In genomic region chr16:28155293-28155692, GRCh38 we compare ENCODE assay signal across 18 cellular contexts. TPM values are rescaled to one million over a fixed set of nuclear protein-coding genes. Genes with fewer than 3 reads are reported as not detected.
DNase-seq lines count a peak whose midpoint lies in the region; ATAC-seq and TF ChIP-seq lines count a peak whose summit lies in the region.
"Had no signal": no experiment of that assay in that cellular context is flagged by ENCODE, and none has a peak within 500 bp of the region (broad histone marks: within the 10 kb centered on the region; RNA-seq: fewer than 3 reads in every experiment).

No MANE protein-coding gene starts in this region.

- peaks cover 16 to 42% of the 10 kb centered on the region in 2 donors for H3K36me3 Mint-ChIP-seq in activated T-cell treated with anti-CD3 and anti-CD28 coated beads, Interleukin-2, amount 50 U/mL, for 72 hours (ENCODE audit: insufficient read depth in 2 of 2)
- H3K36me3 Mint-ChIP-seq in T-cell: peaks cover 64% of the 10 kb centered on the region

- H3K36me3 ChIP-seq in neutrophil: peaks cover 82% of the 10 kb centered on the region

- H3K27me3 Mint-ChIP-seq in activated T-cell treated with anti-CD3 and anti-CD28 coated beads, Interleukin-2, amount 50 U/mL, for 72 hours (ENCODE audit: low read depth): no peaks in the 10 kb centered on the region
- no peaks in the 10 kb centered on the region for H3K27me3 Mint-ChIP-seq in T-cell
- H3K27me3 Mint-ChIP-seq: naive B cell, progenitor cell of endocrine pancreas had no signal

- CTCF ChIA-PET in T-cell (lab: Charles Lee): interaction anchor here in 1 of 2 donors (1.0 to 1.4 kb wide), 5 partner anchors 13 to 63 kb away, joined by 3 to 6 read pairs (median 3); no protein-coding TSS in a partner anchor

- H3K9me3 ChIP-seq in neutrophil: no peaks in the 10 kb centered on the region
- H3K9me3 ChIP-seq: esophagus squamous epithelium, SJCRH30, thyroid gland had no signal

- H3K27me3 ChIP-seq in neutrophil: no peaks in the 10 kb centered on the region
- H3K27me3 ChIP-seq: esophagus squamous epithelium, SJCRH30, thyroid gland had no signal

- no peak overlapping the region for H3K4me3 ChIP-seq in neutrophil (ENCODE audit: low read depth in 1 of 2, low read length in 1 of 2)
- H3K4me3 ChIP-seq: esophagus squamous epithelium, lung, SJCRH30, thyroid gland had no signal

- H3K27ac ChIP-seq in neutrophil: peak overlapping the region; percentile 100
- H3K27ac ChIP-seq: esophagus squamous epithelium, SJCRH30, thyroid gland had no signal

- H3K4me1 Mint-ChIP-seq in activated T-cell treated with anti-CD3 and anti-CD28 coated beads, Interleukin-2, amount 50 U/mL, for 72 hours (ENCODE audit: low read depth): peaks cover 61% of the 10 kb centered on the region
- peaks cover 55 to 69% (median 68%) of the 10 kb centered on the region in 3 donors for H3K4me1 Mint-ChIP-seq in T-cell

- no peaks in the 10 kb centered on the region for H3K9me3 Mint-ChIP-seq in activated T-cell treated with anti-CD3 and anti-CD28 coated beads, Interleukin-2, amount 50 U/mL, for 72 hours
- H3K9me3 Mint-ChIP-seq in T-cell: no peaks in the 10 kb centered on the region
- H3K9me3 Mint-ChIP-seq: naive B cell had no signal

- peak overlapping the region; percentile 47 for H3K27ac Mint-ChIP-seq in activated T-cell treated with anti-CD3 and anti-CD28 coated beads, Interleukin-2, amount 50 U/mL, for 72 hours
- peak overlapping the region; percentile 56 to 69 for H3K27ac Mint-ChIP-seq in T-cell
- H3K27ac Mint-ChIP-seq: progenitor cell of endocrine pancreas had no signal

- H3K4me3 Mint-ChIP-seq in activated T-cell treated with anti-CD3 and anti-CD28 coated beads, Interleukin-2, amount 50 U/mL, for 72 hours: no peak overlapping the region
- H3K4me3 Mint-ChIP-seq in T-cell: no peak overlapping the region

- no peak for TF ChIP-seq CTCF in neutrophil (IDR thresholded peaks at IDR 0.05)

- DNase-seq in activated T-cell treated with anti-CD3 and anti-CD28 coated beads, Interleukin-2, amount 50 U/mL, for 72 hours: no peak
- DNase-seq in activated T-cell treated with anti-CD3 and anti-CD28 coated beads, Interleukin-2, amount 50 U/mL, for 1 hour: no peak
- DNase-seq in NCI-H146 (lab: John Stamatoyannopoulos, UW) (peak; percentile 28), T-cell (no peak)
- DNase-seq: AML-193, amniotic stem cell, caudate nucleus, esophagus squamous epithelium, naive B cell, OCI-M1, SJCRH30, small intestine, thyroid gland had no signal

- POLR2A ChIA-PET in T-cell (lab: Charles Lee): interaction anchor here in 1 of 2 donors (0.6 kb wide), 2 partner anchors 15 to 27 kb away, joined by 3 to 5 read pairs; no protein-coding TSS in a partner anchor

- peak in 1 of 2 donors; percentile 17 for ATAC-seq in activated T-cell treated with anti-CD3 and anti-CD28 coated beads, Interleukin-2, amount 50 U/mL, for 72 hours (replicated peaks in 1 of 2)
- ATAC-seq in T-cell (replicated peaks in 1 of 4): no peak
- no peak for ATAC-seq in HG02571 (IDR thresholded peaks at IDR 0.05; ENCODE audit: unreplicated experiment)
- no peak for ATAC-seq in GM18520 (IDR thresholded peaks at IDR 0.05; ENCODE audit: unreplicated experiment)

- peaks cover 73 to 96% of the 10 kb centered on the region in 2 experiments for H3K4me1 ChIP-seq in neutrophil (ENCODE audit: control insufficient read depth in 1 of 2, insufficient read depth in 1 of 2, low read depth in 1 of 2, low read length in 1 of 2)
- H3K4me1 ChIP-seq: SJCRH30 had no signal

RNA-seq across cellular contexts. Expression of gene XPO6, which starts 56.5 kb away (rescaled TPM):
- total RNA-seq in activated T-cell treated with anti-CD3 and anti-CD28 coated beads, Interleukin-2, amount 50 U/mL, for 72 hours: 100 to 1,000 TPM; 276 to 279 TPM
- total RNA-seq in T-cell: 100 to 1,000 TPM; 355 to 403 (median 391) TPM
